In the genomic region with DNA sequence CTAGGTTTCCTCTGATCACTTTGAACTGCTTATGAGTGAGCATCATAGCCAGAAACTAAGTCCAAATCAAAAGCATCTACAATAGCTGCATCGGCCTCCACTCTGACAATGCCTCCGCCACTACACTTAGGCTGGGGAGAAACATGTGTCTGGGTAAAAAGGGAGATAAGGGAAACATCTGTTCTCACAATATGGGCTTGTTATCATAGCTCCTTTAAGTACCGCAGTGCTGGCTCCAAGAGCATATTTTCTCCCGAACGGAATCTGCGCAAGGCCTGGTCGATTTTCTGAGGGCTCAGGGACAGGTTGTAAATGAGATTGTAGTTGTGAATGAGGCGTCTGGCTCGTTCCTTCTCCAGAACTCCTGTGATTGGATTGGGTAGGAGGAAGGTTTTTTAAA, we compare ENCODE assay signal across 19 cellular contexts.
DNase-seq lines count a peak whose midpoint lies in the region; TF ChIP-seq lines count a peak whose summit lies in the region.
"Had no signal": no experiment of that assay in that cellular context is flagged by ENCODE, and none has a peak within 500 bp of the region (broad histone marks: within the 10 kb centered on the region; RNA-seq: fewer than 3 reads in every experiment).

No MANE protein-coding gene starts in this region.

- no peaks in the 10 kb centered on the region for H3K9me3 ChIP-seq in BE2C
- H3K9me3 ChIP-seq: Caco-2, MG63, SJCRH30 had no signal

- DNase-seq in BE2C (peak; percentile 31), NCI-H1694 (lab: John Stamatoyannopoulos, UW) (peak; percentile 21), OCI-M1 (lab: John Stamatoyannopoulos, UW) (peak; percentile 74), fibroblast of villous mesenchyme (ENCODE audit: low read depth) (peak; percentile 13), HuH-7.5 (ENCODE audit: low spot score) (no peak), DMS53 (lab: John Stamatoyannopoulos, UW) (no peak), NCI-H2029 treated with DMSO at 0.1 percent for 48 hours (lab: John Stamatoyannopoulos, UW) (no peak), DMS79 (lab: John Stamatoyannopoulos, UW) (no peak)
- DNase-seq: 8988T, Caco-2, H7, Kasumi-1, MG63, NCI-H1048, NCI-H1436, NCI-H2081, NCI-H510A, PC-9, SJCRH30 had no signal

- H3K27me3 ChIP-seq in BE2C: no peaks in the 10 kb centered on the region
- H3K27me3 ChIP-seq: MG63, SJCRH30 had no signal

- H3K4me1 ChIP-seq in BE2C: no peaks in the 10 kb centered on the region
- H3K4me1 ChIP-seq: Caco-2 had no signal

- H3K36me3 ChIP-seq in BE2C: no peaks in the 10 kb centered on the region
- H3K36me3 ChIP-seq: MG63, SJCRH30 had no signal

- H3K4me3 ChIP-seq in BE2C (ENCODE audit: low read depth, low read length): no peak overlapping the region
- no peak overlapping the region for H3K4me3 ChIP-seq in fibroblast of villous mesenchyme (ENCODE audit: low read depth, low read length)
- H3K4me3 ChIP-seq: MG63, PC-9, SJCRH30 had no signal

- TF ChIP-seq CTCF in BE2C (IDR thresholded peaks at IDR 0.05; ENCODE audit: low read depth, low read length) (no peak), fibroblast of villous mesenchyme (IDR thresholded peaks at IDR 0.05; ENCODE audit: insufficient read depth, low read depth, low read length) (no peak)

Comparison
In these comparisons a context has a peak if more than half of its experiments do, and no peak if none do; other contexts are left out.
1. DNase-seq: peak in BE2C (single experiment), NCI-H1694 (single experiment), OCI-M1 (single experiment) and fibroblast of villous mesenchyme (single experiment); none in HuH-7.5 (single experiment), DMS53 (single experiment), NCI-H2029 treated with DMSO at 0.1 percent for 48 hours (single experiment) and DMS79 (single experiment).